8 cellular contexts compared by ENCODE assay signal in genomic region chr2:24075915-24076848, GRCh38. TPM values are rescaled to one million over a fixed set of nuclear protein-coding genes. Genes with fewer than 3 reads are reported as not detected.
DNase-seq lines count a peak whose midpoint lies in the region; ATAC-seq lines count a peak whose summit lies in the region.

SF3B6 (minus strand) TSS chr2:24076326; CDS start chr2:24076229, 97 bp downstream.

- peaks cover 4 to 15% (median 6%) of the 10 kb centered on the region in 3 donors for H3K27me3 Mint-ChIP-seq in immature natural killer cell (ENCODE audit: low read depth in 3 of 3)

- H3K4me3 Mint-ChIP-seq in immature natural killer cell: peak within 1 kb of the TSS; percentile 93 to 100 (median 99)

- H3K36me3 Mint-ChIP-seq in immature natural killer cell: peaks cover 0 to 4% (median 3%) of the 10 kb centered on the region in 3 donors

- peak; percentile 93 for DNase-seq in AG08396 (ENCODE audit: low spot score)
- peak; percentile 99 for DNase-seq in NCI-H345 treated with DMSO at 0.1 percent for 48 hours (lab: John Stamatoyannopoulos, UW; ENCODE audit: unreplicated experiment)
- peak; percentile 97 to 99 (median 98) for DNase-seq in activated CD4-positive, CD25-positive, alpha-beta regulatory T cell (lab: John Stamatoyannopoulos, UW)
- peak; percentile 99 for DNase-seq in central memory CD4-positive, alpha-beta T cell
- peak; percentile 98 for DNase-seq in immature natural killer cell
- peak; percentile 98 for DNase-seq in smooth muscle cell of the brain vasculature (ENCODE audit: low read depth, low spot score)

- H3K27ac Mint-ChIP-seq in immature natural killer cell: peak within 1 kb of the TSS; percentile 96 to 99 (median 98)

- peaks cover 31 to 52% of the 10 kb centered on the region in 2 donors for H3K4me1 Mint-ChIP-seq in immature natural killer cell

- no peaks in the 10 kb centered on the region for H3K9me3 Mint-ChIP-seq in immature natural killer cell

- ATAC-seq in GM19023 (IDR thresholded peaks at IDR 0.05; ENCODE audit: unreplicated experiment) (peak; percentile 94), HG03280 (IDR thresholded peaks at IDR 0.05; ENCODE audit: unreplicated experiment) (peak; percentile 95)

RNA-seq across cellular contexts. Expression of gene SF3B6, which starts in this region (rescaled TPM):
- polyA plus RNA-seq in immature natural killer cell: 100 to 1,000 TPM; 173 to 199 (median 182) TPM

Comparison
In these comparisons a context has a peak if more than half of its experiments do, and no peak if none do; other contexts are left out.
1. Peak in every context shown above with its lines: DNase-seq and ATAC-seq.